1 cellular context compared by ENCODE assay signal in the genomic region with DNA sequence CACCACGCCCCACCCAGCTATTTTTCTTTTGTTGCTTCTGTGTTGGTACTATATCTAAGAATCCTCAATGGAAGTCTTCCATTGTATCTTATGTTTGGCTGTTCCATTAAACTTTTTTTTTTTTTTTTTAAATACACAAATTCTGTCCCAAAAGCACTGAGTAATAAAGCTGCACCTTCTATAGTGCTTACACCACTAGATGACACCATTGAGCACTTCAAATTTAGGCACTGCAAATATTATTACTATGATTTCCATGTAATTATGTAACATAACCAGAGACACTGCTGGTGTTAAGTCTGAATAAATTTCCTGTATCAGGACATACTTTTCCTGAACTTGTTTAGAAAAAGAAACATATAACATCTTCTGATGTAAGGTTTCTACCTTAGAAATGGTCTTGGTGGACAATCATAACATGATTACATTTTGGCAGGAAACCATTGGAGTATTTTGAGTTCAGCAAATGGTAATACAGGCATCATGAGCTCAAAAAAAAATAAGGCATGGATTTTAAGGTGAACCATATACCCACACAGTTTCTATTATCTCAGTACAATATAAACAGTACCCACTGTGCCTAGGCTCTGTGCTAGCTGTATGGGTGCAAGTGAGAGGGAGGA.
TF ChIP-seq lines count a peak whose summit lies in the region.

No MANE protein-coding gene starts in this region.

TF ChIP-seq in Ishikawa, 13 proteins besides CTCF, POLR2A, EP300 and RAD21 (continued from another document):
- no peak for TF ChIP-seq TAF1 (IDR thresholded peaks at IDR 0.05; ENCODE audit: low read depth)
- TF ChIP-seq USF1 (IDR thresholded peaks at IDR 0.05), result no peak
- TF ChIP-seq FOXM1 (IDR thresholded peaks at IDR 0.05; ENCODE audit: borderline replicate concordance, low read depth), result no peak
- no peak for TF ChIP-seq NFIC (IDR thresholded peaks at IDR 0.05)
- no peak for TF ChIP-seq TEAD4 (IDR thresholded peaks at IDR 0.05)
- TF ChIP-seq EGR1 (IDR thresholded peaks at IDR 0.05), result no peak
- TF ChIP-seq MAX (IDR thresholded peaks at IDR 0.05), result no peak
TF ChIP-seq in Ishikawa: peak in this region for 0.
